ENCODE assay signal across 8 cellular contexts in the genomic region with DNA sequence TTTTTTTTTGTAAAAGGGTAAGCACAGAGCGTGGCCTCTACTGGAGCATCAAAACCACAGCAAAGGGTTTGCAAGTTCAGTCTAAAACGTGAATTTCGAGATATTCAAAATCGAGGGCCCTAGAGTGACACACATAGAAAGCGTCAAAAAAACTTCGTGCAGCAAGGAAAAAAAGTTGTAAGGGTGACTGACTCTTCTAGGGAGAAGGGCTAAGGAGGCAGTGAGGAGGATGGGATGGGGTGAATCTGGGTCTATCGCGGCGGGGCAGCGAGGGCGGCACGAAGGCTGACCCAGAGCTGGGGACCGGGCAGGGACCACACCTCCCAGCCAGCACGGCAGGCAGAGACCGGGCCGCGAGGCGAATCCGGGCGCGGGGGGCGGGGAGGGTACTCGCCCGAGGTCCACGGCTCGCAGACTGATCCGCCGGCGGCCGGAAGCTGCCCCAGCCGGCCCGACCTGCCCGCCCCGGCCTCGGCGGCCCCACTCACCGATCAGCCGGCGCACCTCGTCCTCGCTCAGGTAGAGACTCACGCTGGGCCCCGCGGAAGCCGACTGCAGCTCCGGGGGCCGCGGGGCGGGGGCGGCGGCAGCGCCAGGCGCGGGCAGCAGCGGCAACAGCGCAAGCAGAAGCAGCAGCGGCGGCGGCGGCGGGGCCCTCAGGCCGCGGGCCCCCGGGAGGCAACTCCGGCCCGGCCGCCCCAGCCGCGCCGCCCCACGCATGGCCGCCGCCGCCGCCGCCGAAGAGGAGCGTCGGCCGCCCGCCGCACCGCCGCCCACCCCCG. TPM values are rescaled to one million over a fixed set of nuclear protein-coding genes. Genes with fewer than 3 reads are reported as not detected.
DNase-seq lines count a peak whose midpoint lies in the region; ATAC-seq and TF ChIP-seq lines count a peak whose summit lies in the region.

No MANE protein-coding gene starts in this region.

- peak; percentile 11 to 31 for DNase-seq in SHP77 (lab: John Stamatoyannopoulos, UW)
- no peak for DNase-seq in SHP77 treated with DMSO at 0.1 percent for 48 hours (lab: John Stamatoyannopoulos, UW)
- peak; percentile 14 for DNase-seq in NCI-H510A treated with DMSO at 0.1 percent for 48 hours (lab: John Stamatoyannopoulos, UW)
- DNase-seq in activated T-cell treated with anti-CD3 and anti-CD28 coated beads for 4 hours: peak; percentile 24
- no peak for DNase-seq in epithelial cell of proximal tubule (ENCODE audit: low read depth)
- DNase-seq in stimulated activated naive B cell treated with anti-CD40 and anti-IgM and Interleukin-4, amounts not matched to agents 10 μg/mL and 1 μg/mL and 100 μg/mL, for 72 hours: peak; percentile 40

- H3K4me3 Mint-ChIP-seq in stimulated activated naive B cell treated with anti-CD40 and anti-IgM and Interleukin-4, amounts not matched to agents 10 μg/mL and 1 μg/mL and 100 μg/mL, for 72 hours: peak overlapping the region; percentile 91 to 98

- H3K9me3 ChIP-seq in muscle layer of colon (ENCODE audit: low read length): no peaks in the 10 kb centered on the region

- peak overlapping the region; percentile 74 for H3K4me3 ChIP-seq in epithelial cell of proximal tubule (ENCODE audit: low read depth, low read length)
- H3K4me3 ChIP-seq in muscle layer of colon (ENCODE audit: low read depth in 1 of 2, low read length in 2 of 2): peak overlapping the region; percentile 63 to 91

- no peak for TF ChIP-seq CTCF in epithelial cell of proximal tubule (conservative IDR thresholded peaks at IDR 0.05; ENCODE audit: low read depth, low read length)

- H3K4me1 ChIP-seq in muscle layer of colon (ENCODE audit: insufficient read depth, low read length): peaks cover 42% of the 10 kb centered on the region

- H3K27ac ChIP-seq in muscle layer of colon (ENCODE audit: low read depth, low read length): peak overlapping the region; percentile 84

- no peaks in the 10 kb centered on the region for H3K36me3 ChIP-seq in muscle layer of colon (ENCODE audit: insufficient read depth, low read length)

- peak overlapping the region; percentile 62 for H3K9ac ChIP-seq in muscle layer of colon (ENCODE audit: low read length)

- H3K36me3 Mint-ChIP-seq in stimulated activated naive B cell treated with anti-CD40 and anti-IgM and Interleukin-4, amounts not matched to agents 10 μg/mL and 1 μg/mL and 100 μg/mL, for 72 hours: peaks cover 9 to 17% of the 10 kb centered on the region in 2 donors

- H3K9me3 Mint-ChIP-seq in stimulated activated naive B cell treated with anti-CD40 and anti-IgM and Interleukin-4, amounts not matched to agents 10 μg/mL and 1 μg/mL and 100 μg/mL, for 72 hours: no peaks in the 10 kb centered on the region

- peak; percentile 41 for ATAC-seq in HG02870 (IDR thresholded peaks at IDR 0.05; ENCODE audit: unreplicated experiment)
- peak; percentile 67 to 77 for ATAC-seq in stimulated activated naive B cell treated with anti-CD40 and anti-IgM and Interleukin-4, amounts not matched to agents 10 μg/mL and 1 μg/mL and 100 μg/mL, for 72 hours (replicated peaks)

- H3K27me3 ChIP-seq in muscle layer of colon (ENCODE audit: control insufficient read depth in 1 of 2, insufficient read depth in 2 of 2, low read length in 2 of 2): no peaks in the 10 kb centered on the region

- no peaks in the 10 kb centered on the region for H3K27me3 Mint-ChIP-seq in stimulated activated naive B cell treated with anti-CD40 and anti-IgM and Interleukin-4, amounts not matched to agents 10 μg/mL and 1 μg/mL and 100 μg/mL, for 72 hours

- H3K27ac Mint-ChIP-seq in stimulated activated naive B cell treated with anti-CD40 and anti-IgM and Interleukin-4, amounts not matched to agents 10 μg/mL and 1 μg/mL and 100 μg/mL, for 72 hours: peak overlapping the region; percentile 94

- H3K4me1 Mint-ChIP-seq in stimulated activated naive B cell treated with anti-CD40 and anti-IgM and Interleukin-4, amounts not matched to agents 10 μg/mL and 1 μg/mL and 100 μg/mL, for 72 hours: peaks cover 45 to 72% of the 10 kb centered on the region in 2 donors

RNA-seq across cellular contexts. Expression of gene RYK, which starts 0.5 kb away (rescaled TPM):
- total RNA-seq in epithelial cell of proximal tubule: 33.5 and 60.5 TPM in 2 replicates

Comparison
In these comparisons a context has a peak if more than half of its experiments do, and no peak if none do; other contexts are left out.
1. DNase-seq: peak in SHP77 (2 of 2), NCI-H510A treated with DMSO at 0.1 percent for 48 hours (single experiment), activated T-cell treated with anti-CD3 and anti-CD28 coated beads for 4 hours (single experiment) and stimulated activated naive B cell treated with anti-CD40 and anti-IgM and Interleukin-4, amounts not matched to agents 10 μg/mL and 1 μg/mL and 100 μg/mL, for 72 hours (single experiment); none in SHP77 treated with DMSO at 0.1 percent for 48 hours (single experiment) and epithelial cell of proximal tubule (single experiment).